24 cellular contexts compared by ENCODE assay signal in the genomic region with DNA sequence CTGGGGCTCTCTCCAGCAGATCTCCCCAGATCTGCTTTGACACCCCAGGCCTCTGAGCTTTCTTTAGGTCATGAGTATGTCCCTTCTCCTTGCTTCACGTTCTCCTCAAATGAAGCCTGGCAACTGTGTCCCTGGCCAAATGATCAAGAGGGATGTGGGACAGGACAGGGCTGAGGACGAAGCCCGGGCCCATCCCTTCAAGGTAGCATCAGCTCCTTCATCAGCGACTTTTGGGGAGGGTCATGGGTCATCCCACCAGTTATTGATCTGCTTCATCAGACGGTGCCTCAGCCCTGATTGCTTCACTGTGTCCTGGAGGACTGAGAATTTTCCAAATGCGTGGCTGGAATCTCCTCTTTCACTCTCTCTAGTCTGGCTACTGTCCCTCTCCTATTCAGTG.
"Had no signal": no experiment of that assay in that cellular context is flagged by ENCODE, and none has a peak within 500 bp of the region (broad histone marks: within the 10 kb centered on the region; RNA-seq: fewer than 3 reads in every experiment).

No MANE protein-coding gene starts in this region.

- DNase-seq: dermis blood vessel endothelial cell; effector memory CD4-positive, alpha-beta T cell; foreskin keratinocyte; glutamatergic neuron; left lung; mesenchymal stem cell; naive thymus-derived CD8-positive, alpha-beta T cell; nephron progenitor cell; nucleus accumbens; right lobe of liver; stimulated activated CD4-positive, alpha-beta T cell treated with anti-CD3 and anti-CD28 coated beads, Interleukin-12 subunit alpha, Interleukin-12 subunit beta, amount 100 ng/mL, for 4 hours; stimulated activated CD4-positive, alpha-beta T cell treated with anti-CD3 and anti-CD28 coated beads, Interleukin-2, amount 100 ng/mL, for 24 hours; stimulated activated CD4-positive, alpha-beta T cell treated with anti-CD3 and anti-CD28 coated beads, Interleukin-4, amount 100 ng/mL, for 24 hours; stimulated activated naive CD4-positive, alpha-beta T cell treated with Interleukin-2 at 50 U/mL for 16 hours; stomach; thyroid gland; trophoblast cell had no signal

- ATAC-seq: foreskin keratinocyte; left lung; naive thymus-derived CD8-positive, alpha-beta T cell; stimulated activated effector memory CD8-positive, alpha-beta T cell treated with anti-CD3 and anti-CD28 coated beads, Interleukin-12 subunit alpha, Interleukin-12 subunit beta, amount 100 ng/mL, for 72 hours had no signal

- H3K4me3 Mint-ChIP-seq: naive thymus-derived CD8-positive, alpha-beta T cell; nephron progenitor cell; stimulated activated effector memory CD8-positive, alpha-beta T cell treated with anti-CD3 and anti-CD28 coated beads, Interleukin-12 subunit alpha, Interleukin-12 subunit beta, amount 100 ng/mL, for 72 hours had no signal

- H3K4me3 ChIP-seq: esophagus muscularis mucosa, left lung, right lobe of liver, smooth muscle cell, stomach, thyroid gland, vagina had no signal

- FAIRE-seq: colon, endothelial cell of umbilical vein, keratinocyte had no signal

- H3K4me1 ChIP-seq: left lung, right lobe of liver, vagina had no signal

- H3K4me2 ChIP-seq: smooth muscle cell had no signal

- H3K27ac ChIP-seq: esophagus muscularis mucosa, foreskin keratinocyte, left lung, right lobe of liver, stomach, thyroid gland, vagina had no signal

- H3K27ac Mint-ChIP-seq: nephron progenitor cell; stimulated activated effector memory CD8-positive, alpha-beta T cell treated with anti-CD3 and anti-CD28 coated beads, Interleukin-12 subunit alpha, Interleukin-12 subunit beta, amount 100 ng/mL, for 72 hours had no signal

- H3K36me3 ChIP-seq: thyroid gland had no signal

- H3K9me3 Mint-ChIP-seq: stimulated activated effector memory CD8-positive, alpha-beta T cell treated with anti-CD3 and anti-CD28 coated beads, Interleukin-12 subunit alpha, Interleukin-12 subunit beta, amount 100 ng/mL, for 72 hours had no signal

- H3K9me3 ChIP-seq: esophagus muscularis mucosa, thyroid gland, vagina had no signal

- H3K27me3 ChIP-seq: esophagus muscularis mucosa, foreskin keratinocyte, left lung, right lobe of liver, stomach, thyroid gland, vagina had no signal
